Comparison of ENCODE assay signal across 1 cellular context in genomic region chr3:4768021-4768420, GRCh38.
TF ChIP-seq lines count a peak whose summit lies in the region.

No MANE protein-coding gene starts in this region.

TF ChIP-seq in K562, 482 proteins besides CTCF, POLR2A, EP300 and RAD21 (continued from another document):
- TF ChIP-seq ZNF655 (CRISPR knock-in tag; IDR thresholded peaks at IDR 0.05) (no peak), BCOR (IDR thresholded peaks at IDR 0.05) (peak; percentile 79), RFX5 (IDR thresholded peaks at IDR 0.05; ENCODE audit: low read depth, low read length) (no peak), JUN (IDR thresholded peaks at IDR 0.05; ENCODE audit: borderline replicate concordance, low read depth, low read length) (no peak), JUN (CRISPR knock-in tag; IDR thresholded peaks at IDR 0.05; ENCODE audit: borderline replicate concordance) (no peak)
